ENCODE assay signal across 28 cellular contexts in the genomic region with DNA sequence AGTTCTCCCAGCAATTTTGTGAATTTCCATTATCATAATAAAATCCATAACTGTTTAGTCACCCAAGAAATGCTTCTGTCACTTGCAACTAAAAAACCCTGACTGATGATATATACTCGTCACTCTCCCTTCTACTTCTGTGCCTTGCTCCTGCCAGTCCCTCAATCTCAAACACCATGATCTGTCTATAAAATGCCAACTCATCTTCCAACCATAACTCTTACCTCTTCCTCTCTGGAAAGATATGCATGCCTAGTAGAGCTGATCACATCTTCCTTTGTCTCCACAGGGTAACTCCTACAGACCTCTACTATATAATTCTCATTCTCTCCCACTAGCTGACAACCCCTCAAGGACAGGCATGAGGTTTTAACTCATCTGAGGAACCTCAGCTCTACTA.
"Had no signal": no experiment of that assay in that cellular context is flagged by ENCODE, and none has a peak within 500 bp of the region (broad histone marks: within the 10 kb centered on the region; RNA-seq: fewer than 3 reads in every experiment).

No MANE protein-coding gene starts in this region.

- DNase-seq: activated CD4-positive, alpha-beta T cell treated with anti-CD3 and anti-CD28 coated beads for 36 hours; activated CD4-positive, alpha-beta T cell treated with anti-CD3 and anti-CD28 coated beads, Interleukin-2, amount 10 ng/mL, durations not matched to agents 7 days and 5 days; activated CD4-positive, alpha-beta T cell treated with anti-CD3 and anti-CD28 coated beads, Interleukin-2, amount 50 U/mL, for 48 hours; activated CD8-positive, alpha-beta T cell treated with anti-CD3 and anti-CD28 coated beads, Interleukin-2, amount 10 ng/mL, durations not matched to agents 7 days and 5 days; activated gamma-delta T cell; activated naive CD4-positive, alpha-beta T cell treated with Interleukin-2 at 50 U/mL for 16 hours; activated naive CD8-positive, alpha-beta T cell treated with anti-CD3 and anti-CD28 coated beads, Interleukin-2, amount 10 ng/mL, durations not matched to agents 7 days and 5 days; activated T-cell treated with anti-CD3 and anti-CD28 coated beads, Interleukin-2, amount 50 U/mL, for 24 hours; body of pancreas; Karpas-422; KBM-7; MM.1S; MV-4-11; NCI-H1092; NCI-H146; NCI-H187; NCI-H2029 treated with DMSO at 0.1 percent for 48 hours; NCI-H345; NCI-H524 treated with DMSO at 0.1 percent for 48 hours; PC-3; Right ventricle myocardium superior; SW 1271; T-helper 1 cell; T-helper 2 cell; T-helper 9 cell had no signal

- FAIRE-seq: astrocyte had no signal

- ATAC-seq: activated CD4-positive, alpha-beta T cell treated with anti-CD3 and anti-CD28 coated beads for 36 hours; activated CD4-positive, CD25-positive, alpha-beta regulatory T cell treated with anti-CD3 and anti-CD28 coated beads, Interleukin-2, amount 50 U/mL, for 24 hours; activated CD8-positive, alpha-beta T cell treated with anti-CD3 and anti-CD28 coated beads, Interleukin-2, amount 10 ng/mL, durations not matched to agents 7 days and 5 days; body of pancreas; PC-3; WTC11 had no signal
